Comparison of ENCODE assay signal across 21 cellular contexts in genomic region chr9:132238026-132238972, GRCh38.
DNase-seq lines count a peak whose midpoint lies in the region; ATAC-seq and TF ChIP-seq lines count a peak whose summit lies in the region.
"Had no signal": no experiment of that assay in that cellular context is flagged by ENCODE, and none has a peak within 500 bp of the region (broad histone marks: within the 10 kb centered on the region; RNA-seq: fewer than 3 reads in every experiment).

No MANE protein-coding gene starts in this region.

- intact Hi-C loops in natural killer cell (cut with micrococcal nuclease): loop anchor here (5.0 kb wide), 1 partner anchor 71 kb away; no protein-coding TSS in a partner anchor

- no peak overlapping the region for H3K27ac Mint-ChIP-seq in natural killer cell
- no peak overlapping the region for H3K27ac Mint-ChIP-seq in natural killer cell treated with Interleukin-12 subunit alpha and Interleukin-12 subunit beta and Interleukin-15 and Interleukin-18, amount 100 ng/mL, for 72 hours
- no peak overlapping the region for H3K27ac Mint-ChIP-seq in WTC11
- H3K27ac Mint-ChIP-seq: CD4-positive, alpha-beta memory T cell had no signal

- H3K36me3 Mint-ChIP-seq in natural killer cell (no peaks in the 10 kb centered on the region), WTC11 (no peaks in the 10 kb centered on the region)
- H3K36me3 Mint-ChIP-seq in natural killer cell treated with Interleukin-12 subunit alpha and Interleukin-12 subunit beta and Interleukin-15 and Interleukin-18, amount 100 ng/mL, for 72 hours: no peaks in the 10 kb centered on the region
- H3K36me3 Mint-ChIP-seq: IgD-negative memory B cell had no signal

- H3K4me1 Mint-ChIP-seq in natural killer cell: peaks cover 10 to 15% of the 10 kb centered on the region in 2 donors
- H3K4me1 Mint-ChIP-seq in natural killer cell treated with Interleukin-12 subunit alpha and Interleukin-12 subunit beta and Interleukin-15 and Interleukin-18, amount 100 ng/mL, for 72 hours (ENCODE audit: low read depth in 2 of 2): peaks cover 9 to 10% of the 10 kb centered on the region in 2 donors
- H3K4me1 Mint-ChIP-seq in WTC11: peaks cover 11% of the 10 kb centered on the region

- H3K27me3 Mint-ChIP-seq in natural killer cell (ENCODE audit: low read depth in 2 of 2) (no peaks in the 10 kb centered on the region), WTC11 (ENCODE audit: low read depth) (peaks cover 27% of the 10 kb centered on the region)
- no peaks in the 10 kb centered on the region for H3K27me3 Mint-ChIP-seq in natural killer cell treated with Interleukin-12 subunit alpha and Interleukin-12 subunit beta and Interleukin-15 and Interleukin-18, amount 100 ng/mL, for 72 hours
- H3K27me3 Mint-ChIP-seq: IgD-negative memory B cell had no signal

- TF ChIP-seq CTCF in natural killer cell (IDR thresholded peaks at IDR 0.05): no peak
- no peak for TF ChIP-seq CTCF in WTC11 (IDR thresholded peaks at IDR 0.05)

- CTCF ChIA-PET in WTC11 (lab: Charles Lee): interaction anchor here (1.2 to 10.1 kb wide), 8 partner anchors 10 to 74 kb away, joined by 3 to 343 read pairs (median 8); no protein-coding TSS in a partner anchor

- ATAC-seq in natural killer cell (no peak), GM21723 (IDR thresholded peaks at IDR 0.05; ENCODE audit: unreplicated experiment) (no peak), WTC11 (no peak)
- ATAC-seq in natural killer cell treated with Interleukin-12 subunit alpha and Interleukin-12 subunit beta and Interleukin-15 and Interleukin-18, amount 100 ng/mL, for 72 hours: no peak
- ATAC-seq: GM12878 had no signal

- H3K4me3 Mint-ChIP-seq in natural killer cell: peak overlapping the region; percentile 6
- H3K4me3 Mint-ChIP-seq in natural killer cell treated with Interleukin-12 subunit alpha and Interleukin-12 subunit beta and Interleukin-15 and Interleukin-18, amount 100 ng/mL, for 72 hours: no peak overlapping the region
- H3K4me3 Mint-ChIP-seq in WTC11: no peak overlapping the region

- POLR2A ChIA-PET in WTC11 (lab: Charles Lee): no interaction called here

- no peak for DNase-seq in natural killer cell
- DNase-seq in natural killer cell treated with Interleukin-12 subunit alpha and Interleukin-12 subunit beta and Interleukin-15 and Interleukin-18, amount 100 ng/mL, for 72 hours (ENCODE audit: low spot score): no peak
- peak; percentile 68 for DNase-seq in RPMI8226
- DNase-seq in kidney tubule cell (ENCODE audit: low spot score): peak; percentile 42
- DNase-seq in DMS 273 treated with DMSO at 0.1 percent for 48 hours (lab: John Stamatoyannopoulos, UW): no peak
- no peak for DNase-seq in GM19238 (ENCODE audit: insufficient read length, low spot score)
- no peak for DNase-seq in WTC11 (ENCODE audit: low spot score)
- DNase-seq: Caco-2; CD4-positive, alpha-beta memory T cell; DND-41; GOT3; Karpas-422; NCI-H1694; NCI-H2081; NCI-H2171; NCI-H524 treated with DMSO at 0.1 percent for 48 hours; NCI-H82; OCI-M1 had no signal

- H3K9me3 Mint-ChIP-seq in natural killer cell: no peaks in the 10 kb centered on the region
- no peaks in the 10 kb centered on the region for H3K9me3 Mint-ChIP-seq in natural killer cell treated with Interleukin-12 subunit alpha and Interleukin-12 subunit beta and Interleukin-15 and Interleukin-18, amount 100 ng/mL, for 72 hours
- no peaks in the 10 kb centered on the region for H3K9me3 Mint-ChIP-seq in WTC11
- H3K9me3 Mint-ChIP-seq: IgD-negative memory B cell had no signal

TF ChIP-seq in WTC11, 78 proteins besides CTCF, POLR2A, EP300 and RAD21:
- TF ChIP-seq ZNF423 (CRISPR knock-in tag; IDR thresholded peaks at IDR 0.05) (no peak), SOX15 (CRISPR knock-in tag; IDR thresholded peaks at IDR 0.05) (no peak), KAT7 (CRISPR knock-in tag; IDR thresholded peaks at IDR 0.05; ENCODE audit: borderline replicate concordance) (no peak), ZNF232 (CRISPR knock-in tag; IDR thresholded peaks at IDR 0.05) (no peak), FOXK1 (CRISPR knock-in tag; IDR thresholded peaks at IDR 0.05) (no peak), NFE2L1 (CRISPR knock-in tag; IDR thresholded peaks at IDR 0.05) (no peak), PRRX2 (CRISPR knock-in tag; IDR thresholded peaks at IDR 0.05) (no peak), TP53 (CRISPR knock-in tag; IDR thresholded peaks at IDR 0.05) (no peak), GRHL2 (CRISPR knock-in tag; IDR thresholded peaks at IDR 0.05; ENCODE audit: insufficient replicate concordance, severe bottlenecking) (no peak), ATF3 (CRISPR knock-in tag; conservative IDR thresholded peaks at IDR 0.05) (no peak)

Comparison
In these comparisons a context has a peak if more than half of its experiments do, and no peak if none do; other contexts are left out.
1. DNase-seq: peak in RPMI8226 (single experiment) and kidney tubule cell (single experiment); none in natural killer cell (single experiment), natural killer cell treated with Interleukin-12 subunit alpha and Interleukin-12 subunit beta and Interleukin-15 and Interleukin-18, amount 100 ng/mL, for 72 hours (single experiment), DMS 273 treated with DMSO at 0.1 percent for 48 hours (single experiment), GM19238 (single experiment) and WTC11 (single experiment).